1 cellular context compared by ENCODE assay signal in genomic region chrX:67604979-67605703, GRCh38.
TF ChIP-seq lines count a peak whose summit lies in the region.

No MANE protein-coding gene starts in this region.

TF ChIP-seq in IMR-90, 13 proteins besides CTCF, POLR2A, EP300 and RAD21 (continued from another document):
- TF ChIP-seq USF2 (IDR thresholded peaks at IDR 0.05; ENCODE audit: low read depth, low read length): no peak
- no peak for TF ChIP-seq SMC3 (IDR thresholded peaks at IDR 0.05; ENCODE audit: low read depth, low read length)
- TF ChIP-seq BHLHE40 (IDR thresholded peaks at IDR 0.05; ENCODE audit: low read depth, low read length): peak; percentile 76
- TF ChIP-seq FOS (IDR thresholded peaks at IDR 0.05; ENCODE audit: low read depth, low read length): peak; percentile 17; the same call in 1 of the 2 replicates
- no peak for TF ChIP-seq MAFK (IDR thresholded peaks at IDR 0.05; ENCODE audit: low read depth, low read length)
- no peak for TF ChIP-seq CEBPB (IDR thresholded peaks at IDR 0.05; ENCODE audit: low read depth, low read length)
- no peak for TF ChIP-seq MAZ (IDR thresholded peaks at IDR 0.05; ENCODE audit: borderline replicate concordance, low read depth, low read length)
- TF ChIP-seq RFX5 (IDR thresholded peaks at IDR 0.05; ENCODE audit: low read depth, low read length): no peak
- no peak for TF ChIP-seq CHD1 (IDR thresholded peaks at IDR 0.05; ENCODE audit: low read depth, low read length)
